Comparison of ENCODE assay signal across 18 cellular contexts in the genomic region with DNA sequence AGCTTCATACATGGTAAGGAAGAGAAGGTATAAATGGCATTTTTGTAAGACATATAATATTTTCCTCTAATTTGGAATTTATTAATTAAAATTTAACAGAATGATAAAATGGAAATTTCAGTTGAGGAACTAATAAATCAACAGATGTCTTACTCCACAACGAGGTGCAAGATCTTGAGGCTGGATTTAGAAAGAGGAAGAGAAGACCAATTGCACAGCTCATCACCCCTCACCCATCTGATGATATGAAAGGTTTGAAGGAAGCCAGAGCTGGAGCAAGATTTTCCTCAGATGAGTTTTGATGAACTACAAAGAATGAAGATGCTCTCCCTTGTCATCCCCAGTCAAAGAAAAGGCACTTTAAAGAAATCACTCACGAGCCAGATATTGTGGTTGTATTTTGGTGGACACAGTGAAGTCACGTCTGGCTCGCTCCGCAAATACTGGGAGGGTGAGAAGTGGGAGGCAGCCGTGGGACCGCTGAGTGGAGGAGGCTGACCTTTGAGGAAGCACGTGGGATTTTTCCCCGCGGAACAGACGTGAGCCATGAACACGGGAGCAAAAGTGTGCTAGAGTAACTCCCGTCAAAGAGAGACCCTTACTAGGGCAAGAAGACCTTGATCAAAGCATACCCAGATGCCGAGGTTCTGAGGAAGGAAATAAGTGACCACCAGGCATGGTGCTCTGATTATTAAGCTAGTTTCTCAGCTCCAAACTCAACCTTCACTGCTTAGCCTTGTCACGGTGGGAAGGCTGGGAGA.
DNase-seq lines count a peak whose midpoint lies in the region; ATAC-seq, FAIRE-seq and TF ChIP-seq lines count a peak whose summit lies in the region.
"Had no signal": no experiment of that assay in that cellular context is flagged by ENCODE, and none has a peak within 500 bp of the region (broad histone marks: within the 10 kb centered on the region; RNA-seq: fewer than 3 reads in every experiment).

No MANE protein-coding gene starts in this region.

- H3K9me3 ChIP-seq in BLaER1 treated with 17β-estradiol and CSF1 and Interleukin-3, amounts not matched to agents 10 nM and 100 nM (replicated peaks in 1 of 11), result peaks cover under 1 to 10% (median 8%) of the 10 kb centered on the region in 11 experiments; a peak in 20 of 22 replicates
- H3K9me3 ChIP-seq in CD8-positive, alpha-beta memory T cell (ENCODE audit: low read length), result no peaks in the 10 kb centered on the region
- H3K9me3 ChIP-seq in SK-N-MC (ENCODE audit: low read depth, low read length) (peaks cover 10% of the 10 kb centered on the region; the same call in 1 of the 2 replicates), GM12878 (replicated peaks; ENCODE audit: control insufficient read depth, insufficient read depth, low read length) (no peaks in the 10 kb centered on the region; the same call in 2 of the 3 replicates)
- H3K9me3 ChIP-seq: esophagus squamous epithelium had no signal

- CTCF ChIA-PET in CD8-positive, alpha-beta memory T cell (lab: Charles Lee), result interaction anchor here (0.6 to 4.6 kb wide), 17 partner anchors 9 to 1259 kb away, joined by 3 to 32 read pairs (median 8); a partner anchor contains a TSS
- CTCF ChIA-PET in GM12878 (lab: Yijun Ruan, JAX) (interaction anchor here (0.6 to 3.3 kb wide), 46 partner anchors 9 to 1335 kb away, joined by 3 to 53 read pairs (median 4); a partner anchor contains a TSS), GM10248 (lab: Yijun Ruan, JAX) (interaction anchor here (0.8 to 2.9 kb wide), 17 partner anchors 8 to 1333 kb away, joined by 3 to 18 read pairs (median 3); a partner anchor contains a TSS)

- no peak for FAIRE-seq in GM12878 (lab: Jason Lieb, UNC)

- no peaks in the 10 kb centered on the region for H4K20me1 ChIP-seq in BLaER1 treated with 17β-estradiol and CSF1 and Interleukin-3, amounts not matched to agents 10 nM and 100 nM
- H4K20me1 ChIP-seq in GM12878 (ENCODE audit: control insufficient read depth, insufficient read depth), result no peaks in the 10 kb centered on the region; the same call in 1 of the 2 replicates

- H3K9me3 Mint-ChIP-seq in CD8-positive, alpha-beta memory T cell, result peaks cover 0 to 10% (median 7%) of the 10 kb centered on the region in 5 donors

- no peak for TF ChIP-seq EP300 in GM12878 (IDR thresholded peaks at IDR 0.05; ENCODE audit: borderline replicate concordance in 1 of 2, control insufficient read depth in 1 of 2, low read depth in 2 of 2, low read length in 2 of 2)

- peak overlapping the region in 10 of 11 experiments; percentile 13 to 93 (median 88); a peak in 19 of 22 replicates for H3K27ac ChIP-seq in BLaER1 treated with 17β-estradiol and CSF1 and Interleukin-3, amounts not matched to agents 10 nM and 100 nM
- no peak overlapping the region for H3K27ac ChIP-seq in CD8-positive, alpha-beta memory T cell (ENCODE audit: low read depth, low read length)
- H3K27ac ChIP-seq in SK-N-MC (peak overlapping the region; percentile 59), GM12878 (ENCODE audit: control insufficient read depth, insufficient read depth) (no peak overlapping the region)
- H3K27ac ChIP-seq: esophagus squamous epithelium had no signal

- POLR2A ChIA-PET in CD8-positive, alpha-beta memory T cell (lab: Charles Lee), result interaction anchor here (1.4 to 2.4 kb wide), 4 partner anchors 139 to 1256 kb away, joined by 6 to 13 read pairs (median 8); a partner anchor contains a TSS
- POLR2A ChIA-PET in GM12878 (lab: Charles Lee) (interaction anchor here (0.6 to 1.2 kb wide), 4 partner anchors 219 to 1258 kb away, joined by 3 to 4 read pairs (median 3); no protein-coding TSS in a partner anchor), GM10248 (lab: Yijun Ruan, JAX) (no interaction called here)

- ATAC-seq in GM12878 (no peak), HG03095 (IDR thresholded peaks at IDR 0.05; ENCODE audit: unreplicated experiment) (no peak)
- ATAC-seq: left ventricle myocardium superior had no signal

- peaks cover 0 to 3% of the 10 kb centered on the region in 2 donors for H3K27me3 Mint-ChIP-seq in CD8-positive, alpha-beta memory T cell

- peak overlapping the region; percentile 87 to 98 (median 93) for H3K4me2 ChIP-seq in BLaER1 treated with 17β-estradiol and CSF1 and Interleukin-3, amounts not matched to agents 10 nM and 100 nM
- H3K4me2 ChIP-seq in GM12878 (ENCODE audit: control insufficient read depth, insufficient read depth), result no peak overlapping the region

- peaks cover 42 to 59% (median 51%) of the 10 kb centered on the region in 10 experiments for H3K4me1 ChIP-seq in BLaER1 treated with 17β-estradiol and CSF1 and Interleukin-3, amounts not matched to agents 10 nM and 100 nM
- H3K4me1 ChIP-seq in CD8-positive, alpha-beta memory T cell (ENCODE audit: insufficient read depth, low read length), result peaks cover 36% of the 10 kb centered on the region
- peaks cover 7% of the 10 kb centered on the region; the same call in 1 of the 2 replicates for H3K4me1 ChIP-seq in GM12878 (ENCODE audit: control insufficient read depth, insufficient read depth, low read length)

- peaks cover 2 to 4% (median 2%) of the 10 kb centered on the region in 3 donors for H3K36me3 Mint-ChIP-seq in CD8-positive, alpha-beta memory T cell

- SMC1A ChIA-PET in GM12878 (lab: Charles Lee; ENCODE audit: uncharacterized antibody, unreplicated experiment), result interaction anchor here (0.6 to 4.7 kb wide), 76 partner anchors 9 to 1259 kb away, joined by 3 to 59 read pairs (median 5); a partner anchor contains a TSS

- 52% methylated on average over 15 of the region's 15 CpGs for WGBS in GM12878 (ENCODE audit: insufficient coverage, insufficient replicate concordance, low lambda C conversion rate, missing lambda C conversion rate)

- DNase-seq in CD8-positive, alpha-beta memory T cell, result no peak
- DNase-seq in SK-N-MC (ENCODE audit: low read depth, low spot score) (no peak), GM12878 (ENCODE audit: low read depth, low spot score) (no peak), GM10248 (ENCODE audit: extremely low spot score) (no peak), NCI-H226 (no peak)
- DNase-seq: activated B cell treated with CpG ODN at 0.5 μM for 24 hours; activated CD8-positive, alpha-beta memory T cell treated with anti-CD3 and anti-CD28 coated beads, Interleukin-2, amount 50 U/mL, for 4 hours; amniotic stem cell; caudate nucleus; esophagus squamous epithelium; GDM1; glutamatergic neuron; IMR-90; left ventricle myocardium superior; NCI-H1105; stimulated activated CD4-positive, alpha-beta T cell treated with anti-CD3 and anti-CD28 coated beads, Interleukin-4, amount 100 ng/mL, for 1 hour had no signal

- no peak overlapping the region for H2AFZ ChIP-seq in GM12878 (ENCODE audit: control insufficient read depth, low read depth, low read length)

- no peak overlapping the region for H3K4me3 ChIP-seq in BLaER1 treated with 17β-estradiol and CSF1 and Interleukin-3, amounts not matched to agents 10 nM and 100 nM
- no peak overlapping the region for H3K4me3 ChIP-seq in CD8-positive, alpha-beta memory T cell (ENCODE audit: low read length)
- H3K4me3 ChIP-seq in SK-N-MC (no peak overlapping the region), GM12878 (no peak overlapping the region)
- H3K4me3 ChIP-seq: esophagus squamous epithelium had no signal

- no peaks in the 10 kb centered on the region for H3K36me3 ChIP-seq in BLaER1 treated with 17β-estradiol and CSF1 and Interleukin-3, amounts not matched to agents 10 nM and 100 nM
- no peaks in the 10 kb centered on the region for H3K36me3 ChIP-seq in CD8-positive, alpha-beta memory T cell (ENCODE audit: insufficient read depth, low read length)
- H3K36me3 ChIP-seq in SK-N-MC (ENCODE audit: insufficient read depth, low read length) (no peaks in the 10 kb centered on the region), GM12878 (ENCODE audit: control insufficient read depth in 2 of 2, insufficient read depth in 2 of 2, low read length in 1 of 2) (no peaks in the 10 kb centered on the region)
- H3K36me3 ChIP-seq: esophagus squamous epithelium had no signal

- H3K27ac Mint-ChIP-seq in CD8-positive, alpha-beta memory T cell, result peak overlapping the region; percentile 58 to 98 (median 79)
- H3K27ac Mint-ChIP-seq: activated B cell treated with CpG ODN at 0.5 μM for 24 hours had no signal

- TF ChIP-seq POLR2A in GM12878 (IDR thresholded peaks at IDR 0.05; ENCODE audit: low read depth, low read length), result no peak

- RAD21 ChIA-PET in GM12878 (lab: Charles Lee; ENCODE audit: unreplicated experiment), result interaction anchor here (0.6 to 3.6 kb wide), 45 partner anchors 8 to 1332 kb away, joined by 3 to 29 read pairs (median 4); a partner anchor contains a TSS

- no peaks in the 10 kb centered on the region for H3K79me2 ChIP-seq in GM12878 (ENCODE audit: control insufficient read depth, insufficient read depth, low read length)

- H3K27me3 ChIP-seq in BLaER1 treated with 17β-estradiol and CSF1 and Interleukin-3, amounts not matched to agents 10 nM and 100 nM, result no peaks in the 10 kb centered on the region
- no peaks in the 10 kb centered on the region for H3K27me3 ChIP-seq in CD8-positive, alpha-beta memory T cell (ENCODE audit: insufficient read depth, low read length, poor library complexity, severe bottlenecking)
- peaks cover 0 to 19% of the 10 kb centered on the region in 2 experiments; a peak in 3 of 4 replicates for H3K27me3 ChIP-seq in GM12878 (replicated peaks in 1 of 2; ENCODE audit: control insufficient read depth in 2 of 2, insufficient read depth in 2 of 2, low read length in 1 of 2)

- no peak for TF ChIP-seq CTCF in GM12878 (IDR thresholded peaks at IDR 0.05 in 2 of 3, conservative IDR thresholded peaks at IDR 0.05 in 1 of 3; ENCODE audit: control insufficient read depth in 2 of 3, extremely low read depth in 1 of 3, insufficient read depth in 1 of 3, low read depth in 3 of 3, low read length in 3 of 3)
- TF ChIP-seq CTCF in GM10248 (IDR thresholded peaks at IDR 0.05; ENCODE audit: control extremely low read depth, extremely low read depth, low read depth, missing control alignments), result no peak

- peak overlapping the region; percentile 44 to 89 (median 76) for H3K4me3 Mint-ChIP-seq in CD8-positive, alpha-beta memory T cell
- H3K4me3 Mint-ChIP-seq: activated B cell treated with CpG ODN at 0.5 μM for 24 hours had no signal

- peaks cover 43 to 55% (median 51%) of the 10 kb centered on the region in 3 donors for H3K4me1 Mint-ChIP-seq in CD8-positive, alpha-beta memory T cell

- intact Hi-C loops in GM12878 (cut with micrococcal nuclease; ENCODE audit: unreplicated experiment), result loop anchor here (2.0 to 5.0 kb wide), 5 partner anchors 294 to 1334 kb away; no protein-coding TSS in a partner anchor

- H3K9ac ChIP-seq in BLaER1 treated with 17β-estradiol and CSF1 and Interleukin-3, amounts not matched to agents 10 nM and 100 nM, result peak overlapping the region in 8 of 11 experiments; percentile 41 to 79 (median 66); a peak in 17 of 22 replicates
- H3K9ac ChIP-seq in SK-N-MC (ENCODE audit: insufficient read length) (no peak overlapping the region), GM12878 (ENCODE audit: control insufficient read depth, insufficient read depth, low read length) (no peak overlapping the region)

- no TSS peak for BruUV-seq in GM12878 (replicated peaks; lab: Mats Ljungman, UMichigan)

- no peak for TF ChIP-seq RAD21 in GM12878 (IDR thresholded peaks at IDR 0.05; ENCODE audit: insufficient read depth, low read depth, low read length)

- in situ Hi-C loops in GM12878 (cut with MboI), result no loop called here

TF ChIP-seq in GM12878, 131 proteins besides CTCF, POLR2A, EP300 and RAD21 (continues in another document):
- TF ChIP-seq KAT2A (conservative IDR thresholded peaks at IDR 0.05; ENCODE audit: control insufficient read depth, low read depth, low read length), result no peak

Comparison
In these comparisons a context has a peak if more than half of its experiments do, and no peak if none do; other contexts are left out.
1. H3K27ac ChIP-seq: peak in BLaER1 treated with 17β-estradiol and CSF1 and Interleukin-3, amounts not matched to agents 10 nM and 100 nM (10 of 11) and SK-N-MC (single experiment); none in CD8-positive, alpha-beta memory T cell (single experiment) and GM12878 (single experiment).
2. H3K9ac ChIP-seq: peak in BLaER1 treated with 17β-estradiol and CSF1 and Interleukin-3, amounts not matched to agents 10 nM and 100 nM (8 of 11); none in SK-N-MC (single experiment) and GM12878 (single experiment).